23 cellular contexts compared by ENCODE assay signal in genomic region chr4:3744901-3745300, GRCh38. TPM values are rescaled to one million over a fixed set of nuclear protein-coding genes. Genes with fewer than 3 reads are reported as not detected.
DNase-seq lines count a peak whose midpoint lies in the region; ATAC-seq and TF ChIP-seq lines count a peak whose summit lies in the region.
"Had no signal": no experiment of that assay in that cellular context is flagged by ENCODE, and none has a peak within 500 bp of the region (broad histone marks: within the 10 kb centered on the region; RNA-seq: fewer than 3 reads in every experiment).

No MANE protein-coding gene starts in this region.

- H3K9me3 Mint-ChIP-seq in WTC11, result peaks cover 15% of the 10 kb centered on the region
- peaks cover 17% of the 10 kb centered on the region for H3K9me3 Mint-ChIP-seq in nephron progenitor cell

- no peaks in the 10 kb centered on the region for H3K36me3 ChIP-seq in right atrium auricular region
- H3K36me3 ChIP-seq: BLaER1 had no signal

- peaks cover 6% of the 10 kb centered on the region; the same call in 1 of the 2 replicates for H3K36me3 Mint-ChIP-seq in WTC11
- H3K36me3 Mint-ChIP-seq in nephron progenitor cell (ENCODE audit: low read depth), result no peaks in the 10 kb centered on the region
- H3K36me3 Mint-ChIP-seq: CD4-positive, CD25-positive, alpha-beta regulatory T cell had no signal

- 0 out of 2 replicates have a peak overlapping the region, but pooled peaks have one; percentile 46 for H3K27ac Mint-ChIP-seq in WTC11
- no peak overlapping the region for H3K27ac Mint-ChIP-seq in nephron progenitor cell
- H3K27ac Mint-ChIP-seq: CD4-positive, CD25-positive, alpha-beta regulatory T cell; HFFc6; IgD-negative memory B cell had no signal

- ATAC-seq in Right ventricle myocardium inferior (no peak), WTC11 (no peak)
- ATAC-seq: Panc1 had no signal

- no peak overlapping the region for H3K27ac ChIP-seq in right atrium auricular region
- H3K27ac ChIP-seq in dorsolateral prefrontal cortex, result no peak overlapping the region
- H3K27ac ChIP-seq: BLaER1, HL-60, KMS-11, RWPE1 had no signal

- CTCF ChIA-PET in WTC11 (lab: Charles Lee), result interaction anchor here (0.7 to 1.7 kb wide), 8 partner anchors 15 to 264 kb away, joined by 3 to 5 read pairs (median 4); no protein-coding TSS in a partner anchor

- H3K4me1 ChIP-seq in right atrium auricular region, result peaks cover 0 to 3% of the 10 kb centered on the region in 2 donors

- H3K4me3 Mint-ChIP-seq in WTC11, result peak overlapping the region; percentile 34; the same call in 1 of the 2 replicates
- H3K4me3 Mint-ChIP-seq in nephron progenitor cell, result peak overlapping the region; percentile 47
- H3K4me3 Mint-ChIP-seq: CD4-positive, CD25-positive, alpha-beta regulatory T cell; HFFc6 had no signal

- H3K4me1 Mint-ChIP-seq in WTC11 (peaks cover 36% of the 10 kb centered on the region), nephron progenitor cell (peaks cover 61% of the 10 kb centered on the region)

- H3K4me3 ChIP-seq in right atrium auricular region (no peak overlapping the region), dorsolateral prefrontal cortex (no peak overlapping the region)
- H3K4me3 ChIP-seq: BLaER1 had no signal

- DNase-seq in Right ventricle myocardium inferior (ENCODE audit: missing footprints), result peak; percentile 20
- no peak for DNase-seq in right atrium auricular region (ENCODE audit: low spot score)
- no peak for DNase-seq in WTC11 (ENCODE audit: low spot score)
- DNase-seq in nephron progenitor cell, result no peak
- no peak for DNase-seq in G401 (ENCODE audit: low spot score)
- no peak for DNase-seq in dorsolateral prefrontal cortex
- no peak for DNase-seq in activated CD8-positive, alpha-beta memory T cell treated with anti-CD3 and anti-CD28 coated beads, Interleukin-2, amount 50 U/mL, for 4 hours
- DNase-seq: CD4-positive, CD25-positive, alpha-beta regulatory T cell; DMS153; DND-41; HFFc6; MM.1S; NCI-H1694 treated with DMSO at 0.1 percent for 48 hours; NCI-H2227 treated with DMSO at 0.1 percent for 48 hours; NCI-H510A; SHP77 treated with DMSO at 0.1 percent for 48 hours; SW 1271 had no signal

- in situ Hi-C loops in G401 (cut with HindIII; ENCODE audit: low sequenced_read_pairs), result no loop called here

- H3K9me3 ChIP-seq in right atrium auricular region, result peaks cover 0 to 19% of the 10 kb centered on the region in 2 donors

- POLR2A ChIA-PET in WTC11 (lab: Charles Lee), result interaction anchor here (1.2 kb wide), 1 partner anchor 16 kb away, joined by 5 read pairs; no protein-coding TSS in a partner anchor

- H3K27me3 Mint-ChIP-seq in WTC11 (ENCODE audit: low read depth) (peaks cover 13% of the 10 kb centered on the region), nephron progenitor cell (ENCODE audit: low read depth, poor library complexity) (peaks cover 64% of the 10 kb centered on the region)

- intact Hi-C loops in Right ventricle myocardium inferior (cut with DNase I), result no loop called here
- intact Hi-C loops in dorsolateral prefrontal cortex (cut with DNase I), result no loop called here

- H3K27me3 ChIP-seq in right atrium auricular region, result peaks cover 6 to 20% of the 10 kb centered on the region in 2 donors
- peaks cover 0 to 81% (median 40%) of the 10 kb centered on the region in 45 donors for H3K27me3 ChIP-seq in dorsolateral prefrontal cortex

- TF ChIP-seq CTCF in right atrium auricular region (IDR thresholded peaks at IDR 0.05) (no peak), WTC11 (IDR thresholded peaks at IDR 0.05) (no peak), nephron progenitor cell (IDR thresholded peaks at IDR 0.05) (no peak), dorsolateral prefrontal cortex (IDR thresholded peaks at IDR 0.05 in 54 of 56, conservative IDR thresholded peaks at IDR 0.05 in 2 of 56; ENCODE audit: low read depth in 1 of 56, partially characterized antibody in 56 of 56) (no peak)

TF ChIP-seq in WTC11, 78 proteins besides CTCF, POLR2A, EP300 and RAD21:
- TF ChIP-seq ERG (CRISPR knock-in tag; IDR thresholded peaks at IDR 0.05), result no peak
- no peak for TF ChIP-seq GRHL2 (CRISPR knock-in tag; IDR thresholded peaks at IDR 0.05; ENCODE audit: insufficient replicate concordance, severe bottlenecking)
- TF ChIP-seq NFYB (CRISPR knock-in tag; conservative IDR thresholded peaks at IDR 0.05; ENCODE audit: low read depth), result no peak
- no peak for TF ChIP-seq TEAD1 (CRISPR knock-in tag; IDR thresholded peaks at IDR 0.05)
- no peak for TF ChIP-seq SP1 (CRISPR knock-in tag; conservative IDR thresholded peaks at IDR 0.05)
- no peak for TF ChIP-seq ZBTB43 (CRISPR knock-in tag; IDR thresholded peaks at IDR 0.05)
- TF ChIP-seq JAZF1 (CRISPR knock-in tag; IDR thresholded peaks at IDR 0.05), result no peak
- no peak for TF ChIP-seq ZNF671 (CRISPR knock-in tag; IDR thresholded peaks at IDR 0.05)
- no peak for TF ChIP-seq NFE2L1 (CRISPR knock-in tag; IDR thresholded peaks at IDR 0.05)
- TF ChIP-seq RELA (CRISPR knock-in tag; IDR thresholded peaks at IDR 0.05; ENCODE audit: borderline replicate concordance), result no peak
- TF ChIP-seq USF2 (CRISPR knock-in tag; IDR thresholded peaks at IDR 0.05), result no peak
- no peak for TF ChIP-seq ZNF416 (CRISPR knock-in tag; IDR thresholded peaks at IDR 0.05)
- no peak for TF ChIP-seq ZNF281 (CRISPR knock-in tag; IDR thresholded peaks at IDR 0.05)
- TF ChIP-seq NR1H2 (CRISPR knock-in tag; IDR thresholded peaks at IDR 0.05), result no peak
- no peak for TF ChIP-seq ZNF138 (CRISPR knock-in tag; conservative IDR thresholded peaks at IDR 0.05)
- no peak for TF ChIP-seq GABPB1 (CRISPR knock-in tag; IDR thresholded peaks at IDR 0.05)
- no peak for TF ChIP-seq PREB (CRISPR knock-in tag; IDR thresholded peaks at IDR 0.05; ENCODE audit: borderline replicate concordance)
- no peak for TF ChIP-seq NR3C1 (CRISPR knock-in tag; conservative IDR thresholded peaks at IDR 0.05; ENCODE audit: low read depth)
- TF ChIP-seq FOXJ3 (CRISPR knock-in tag; IDR thresholded peaks at IDR 0.05; ENCODE audit: borderline replicate concordance), result no peak

RNA-seq across cellular contexts. Expression of gene ADRA2C, which starts 21.3 kb away (rescaled TPM):
- total RNA-seq in Right ventricle myocardium inferior (6.9 TPM), right atrium auricular region (1 to 10 TPM; 2.6 to 3.1 TPM), WTC11 (2021) (19.8 to 21.8 TPM (median 20.7 TPM) in 3 replicates), dorsolateral prefrontal cortex (10 to 100 TPM in 9 of 120 experiments, 1 to 10 TPM in 111; 2.6 to 15.6 (median 6.4) TPM)
- 7.9 and 11.7 TPM in 2 replicates for total RNA-seq in G401 (2014; rRNA removed; shearing (Covaris generic))
- total RNA-seq: CD4-positive, CD25-positive, alpha-beta regulatory T cell had no signal
